In genomic region chr7:116950889-116951351, GRCh38 we compare ENCODE assay signal across 17 cellular contexts. TPM values are rescaled to one million over a fixed set of nuclear protein-coding genes. Genes with fewer than 3 reads are reported as not detected.
DNase-seq lines count a peak whose midpoint lies in the region; ATAC-seq and TF ChIP-seq lines count a peak whose summit lies in the region.
"Had no signal": no experiment of that assay in that cellular context is flagged by ENCODE, and none has a peak within 500 bp of the region (broad histone marks: within the 10 kb centered on the region; RNA-seq: fewer than 3 reads in every experiment).

No MANE protein-coding gene starts in this region.

- POLR2A ChIA-PET in Panc1 (lab: Charles Lee), result interaction anchor here (1.0 kb wide), 1 partner anchor 1260 kb away, joined by 8 read pairs; no protein-coding TSS in a partner anchor

- no TSS peak for BruUV-seq in Panc1 (replicated peaks; lab: Mats Ljungman, UMichigan)

- no peak for TF ChIP-seq CTCF in left ventricle myocardium inferior (IDR thresholded peaks at IDR 0.05; ENCODE audit: borderline replicate concordance)
- no peak for TF ChIP-seq CTCF in Panc1 (IDR thresholded peaks at IDR 0.05)
- no peak for TF ChIP-seq CTCF in left lung (IDR thresholded peaks at IDR 0.05)

- H3K27me3 ChIP-seq in left ventricle myocardium inferior (ENCODE audit: low read depth) (no peaks in the 10 kb centered on the region), Panc1 (ENCODE audit: control insufficient read depth, insufficient read depth, low read length) (no peaks in the 10 kb centered on the region), left lung (no peaks in the 10 kb centered on the region)
- H3K27me3 ChIP-seq: esophagus muscularis mucosa had no signal

- peak overlapping the region; percentile 100 for H3K27ac ChIP-seq in left ventricle myocardium inferior (replicated peaks)
- peak overlapping the region; percentile 89 for H3K27ac ChIP-seq in Panc1 (ENCODE audit: low read length)
- H3K27ac ChIP-seq in left lung, result peak overlapping the region; percentile 19 to 20
- H3K27ac ChIP-seq: esophagus muscularis mucosa had no signal

- H3K36me3 ChIP-seq in left ventricle myocardium inferior (no peaks in the 10 kb centered on the region), Panc1 (ENCODE audit: control insufficient read depth, insufficient read depth, low read length) (no peaks in the 10 kb centered on the region; the same call in 1 of the 2 replicates), left lung (no peaks in the 10 kb centered on the region)
- H3K36me3 ChIP-seq: esophagus muscularis mucosa had no signal

- H3K4me1 ChIP-seq in left ventricle myocardium inferior (peaks cover 41% of the 10 kb centered on the region), Panc1 (ENCODE audit: control insufficient read depth, insufficient read depth, low read length) (peaks cover 31% of the 10 kb centered on the region), left lung (peaks cover 14 to 31% of the 10 kb centered on the region in 2 donors)

- CTCF ChIA-PET in Panc1 (lab: Charles Lee), result no interaction called here

- H3K4me3 ChIP-seq in left ventricle myocardium inferior (no peak overlapping the region), Panc1 (ENCODE audit: low read depth in 2 of 2, low read length in 2 of 2) (no peak overlapping the region), left lung (no peak overlapping the region)
- H3K4me3 ChIP-seq: esophagus muscularis mucosa had no signal

- in situ Hi-C loops in Panc1 (cut with HindIII; ENCODE audit: low pct_unique_long_range_greater_than_20kb, low sequenced_read_pairs), result no loop called here

- H3K9me3 ChIP-seq in left ventricle myocardium inferior (replicated peaks), result no peaks in the 10 kb centered on the region
- no peaks in the 10 kb centered on the region for H3K9me3 ChIP-seq in Panc1 (ENCODE audit: control insufficient read depth, insufficient read depth, low read depth, low read length)
- no peaks in the 10 kb centered on the region for H3K9me3 ChIP-seq in left lung
- H3K9me3 ChIP-seq: esophagus muscularis mucosa had no signal

- DNase-seq in left ventricle myocardium inferior (no peak), cardiac septum (ENCODE audit: low spot score) (no peak), Panc1 (ENCODE audit: low read depth, low spot score) (no peak), left lung (peak in 1 of 2 donors; percentile 32), Ammon's horn (ENCODE audit: low spot score) (no peak), activated gamma-delta T cell treated with Interleukin-2 at 50 U/mL for 16 hours (no peak), SIG-M5 treated with dmso at 0.1 percent for 504 hours (lab: John Stamatoyannopoulos, UW; ENCODE audit: unreplicated experiment) (no peak)
- DNase-seq: activated CD4-positive, alpha-beta T cell treated with anti-CD3 and anti-CD28 coated beads for 4 hours; effector memory CD4-positive, alpha-beta T cell; GF-D8; hypothalamus; mammary epithelial cell; NCI-H1417 treated with DMSO at 0.1 percent for 48 hours; NCI-H2171 treated with DMSO at 0.1 percent for 48 hours; nucleus accumbens; stimulated activated CD4-positive, alpha-beta T cell treated with anti-CD3 and anti-CD28 coated beads, Interleukin-12 subunit alpha, Interleukin-12 subunit beta, amount 100 ng/mL, for 4 hours had no signal

- intact Hi-C loops in left ventricle myocardium inferior (cut with micrococcal nuclease) (no loop called here), cardiac septum (cut with DNase I) (loop anchor here (5.0 kb wide), 1 partner anchor 66 kb away; no protein-coding TSS in a partner anchor), Panc1 (cut with micrococcal nuclease; ENCODE audit: unreplicated experiment) (loop anchor here (5.0 kb wide), 1 partner anchor 61 kb away; no protein-coding TSS in a partner anchor), left lung (cut with DNase I) (no loop called here)

- ATAC-seq in Panc1, result no peak
- peak; percentile 34 for ATAC-seq in left lung

RNA-seq across cellular contexts. Expression of gene ST7, which starts 2.4 kb away (rescaled TPM):
- 28.5 TPM for total RNA-seq in left ventricle myocardium inferior
- total RNA-seq in cardiac septum, result 23.4 TPM
- total RNA-seq in Panc1 (2021; ENCODE audit: unreplicated experiment), result 19.6 TPM
- polyA plus RNA-seq in Panc1 (2012; ENCODE audit: insufficient read length), result 14.3 TPM
- 10 to 100 TPM; 36.3 to 44.7 TPM for total RNA-seq in left lung

Comparison
In these comparisons a context has a peak if more than half of its experiments do, and no peak if none do; other contexts are left out.
1. intact Hi-C loops: an anchor here in cardiac septum (5.0 kb wide) and Panc1 (5.0 kb wide); none called in left ventricle myocardium inferior and left lung.
2. H3K27ac ChIP-seq: peak in every context shown above with its lines; median percentile 100 in left ventricle myocardium inferior; 89 in Panc1; 20 in left lung.